ENCODE assay signal across 38 cellular contexts in genomic region chr9:136504512-136505348, GRCh38.
"Had no signal": no experiment of that assay in that cellular context is flagged by ENCODE, and none has a peak within 500 bp of the region (broad histone marks: within the 10 kb centered on the region; RNA-seq: fewer than 3 reads in every experiment).

No MANE protein-coding gene starts in this region.

- H3K4me3 ChIP-seq: cardiac muscle cell, PC-9 had no signal

- H3K4me2 ChIP-seq: PC-9 had no signal

- H3K27me3 ChIP-seq: brain microvascular endothelial cell, cardiac muscle cell had no signal

- H2AFZ ChIP-seq: PC-9 had no signal

- ATAC-seq: activated CD8-positive, alpha-beta memory T cell treated with anti-CD3 and anti-CD28 coated beads, Interleukin-2, amount 10 ng/mL, durations not matched to agents 7 days and 5 days; activated T-helper 17 cell treated with anti-CD3 and anti-CD28 coated beads, Interleukin-2, amount 50 U/mL, for 72 hours had no signal

- DNase-seq: activated CD4-positive, alpha-beta memory T cell treated with anti-CD3 and anti-CD28 coated beads, Interleukin-2, amount 10 ng/mL, durations not matched to agents 7 days and 5 days; activated CD4-positive, alpha-beta T cell treated with anti-CD3 and anti-CD28 coated beads for 1 hour; activated CD4-positive, alpha-beta T cell treated with anti-CD3 and anti-CD28 coated beads for 48 hours; activated CD4-positive, CD25-positive, alpha-beta regulatory T cell; activated CD8-positive, alpha-beta memory T cell treated with anti-CD3 and anti-CD28 coated beads for 24 hours; activated CD8-positive, alpha-beta memory T cell treated with anti-CD3 and anti-CD28 coated beads, Interleukin-2, amount 10 ng/mL, durations not matched to agents 7 days and 5 days; activated CD8-positive, alpha-beta memory T cell treated with anti-CD3 and anti-CD28 coated beads, Interleukin-2, amount 50 U/mL, for 48 hours; activated effector memory CD4-positive, alpha-beta T cell treated with anti-CD3 and anti-CD28 coated beads, Interleukin-2, amount 50 U/mL, for 16 hours; activated naive CD4-positive, alpha-beta T cell; activated naive CD4-positive, alpha-beta T cell treated with anti-CD3 and anti-CD28 coated beads, Interleukin-2, amount 50 U/mL, for 16 hours; activated naive CD8-positive, alpha-beta T cell treated with anti-CD3 and anti-CD28 coated beads for 36 hours; activated T-cell treated with anti-CD3 and anti-CD28 coated beads, Interleukin-2, amount 50 U/mL, for 48 hours; amniotic stem cell; aorta; brain microvascular endothelial cell; Kasumi-1; MM.1S; MV-4-11; NCI-H1092; NCI-H146; NCI-H187; NCI-H2029 treated with DMSO at 0.1 percent for 48 hours; NCI-H2107; NCI-H2171; NCI-H510A; NCI-H526; NCI-H748 treated with DMSO at 0.1 percent for 48 hours; NK-92 treated with Interleukin-12 subunit alpha and Interleukin-12 subunit beta, amount 100 ng/mL, for 24 hours; PC-9; Right ventricle myocardium superior; SW 1271; T-helper 1 cell; T-helper 2 cell; T-helper 9 cell; WERI-Rb-1 had no signal

- H3K27ac ChIP-seq: brain microvascular endothelial cell, cardiac muscle cell, PC-9, WERI-Rb-1 had no signal

- FAIRE-seq: RCC 7860 had no signal
